6 cellular contexts compared by ENCODE assay signal in genomic region chr1:1470626-1471388, GRCh38. TPM values are rescaled to one million over a fixed set of nuclear protein-coding genes. Genes with fewer than 3 reads are reported as not detected.
DNase-seq lines count a peak whose midpoint lies in the region; ATAC-seq and TF ChIP-seq lines count a peak whose summit lies in the region.

No MANE protein-coding gene starts in this region.

- H2AFZ ChIP-seq in GM23338, result peak overlapping the region; percentile 95; the same call in 1 of the 2 replicates

- peak; percentile 26 for ATAC-seq in GM23338
- peak; percentile 1 for ATAC-seq in activated B cell treated with CpG ODN at 0.5 μM for 24 hours (ENCODE audit: low read depth)
- peak; percentile 41 for ATAC-seq in left colon
- no peak for ATAC-seq in HG03378 (IDR thresholded peaks at IDR 0.05; ENCODE audit: unreplicated experiment)

- CTCF ChIA-PET in activated B cell treated with CpG ODN at 0.5 μM for 24 hours (lab: Charles Lee), result no interaction called here

- H3K9me2 ChIP-seq in GM23338 (ENCODE audit: insufficient read depth), result no peaks in the 10 kb centered on the region

- peaks cover 9% of the 10 kb centered on the region for H4K20me1 ChIP-seq in GM23338 (replicated peaks; ENCODE audit: insufficient read depth)

- H3K27me3 ChIP-seq in GM23338 (ENCODE audit: insufficient read depth), result no peaks in the 10 kb centered on the region

- H3K4me1 Mint-ChIP-seq in GM23338 (peaks cover 8% of the 10 kb centered on the region), activated B cell treated with CpG ODN at 0.5 μM for 24 hours (peaks cover 25% of the 10 kb centered on the region)

- H3K79me2 ChIP-seq in GM23338 (replicated peaks; ENCODE audit: insufficient read depth), result peaks cover 24% of the 10 kb centered on the region

- 0 out of 2 replicates have a peak, but pooled peaks cover 3% of the 10 kb centered on the region for H3K4me1 ChIP-seq in GM23338 (ENCODE audit: insufficient read depth)

- H3K27me3 Mint-ChIP-seq in GM23338 (ENCODE audit: insufficient read depth, low read depth, poor library complexity) (peaks cover 9% of the 10 kb centered on the region), activated B cell treated with CpG ODN at 0.5 μM for 24 hours (no peaks in the 10 kb centered on the region)

- H3F3A ChIP-seq in GM23338 (replicated peaks; ENCODE audit: low read depth), result peaks cover 18% of the 10 kb centered on the region

- TF ChIP-seq CTCF in GM23338 (conservative IDR thresholded peaks at IDR 0.05; ENCODE audit: low read depth in 2 of 2) (no peak), activated B cell treated with CpG ODN at 0.5 μM for 24 hours (IDR thresholded peaks at IDR 0.05) (no peak)

- POLR2A ChIA-PET in activated B cell treated with CpG ODN at 0.5 μM for 24 hours (lab: Charles Lee), result no interaction called here

- H3K4me3 Mint-ChIP-seq in GM23338 (peak overlapping the region; percentile 94), activated B cell treated with CpG ODN at 0.5 μM for 24 hours (peak overlapping the region; percentile 90)

- intact Hi-C loops in activated B cell treated with CpG ODN at 0.5 μM for 24 hours (cut with micrococcal nuclease) (loop anchor here (1.0 to 2.0 kb wide), 6 partner anchors 34 to 144 kb away; partner anchors contain the start of genes AURKAIP1, CCNL2, MIB2 and MRPL20), left colon (cut with DNase I, micrococcal nuclease) (no loop called here)

- H3K4me2 ChIP-seq in GM23338, result peak overlapping the region; percentile 93

- peak overlapping the region; percentile 84 for H3K27ac ChIP-seq in GM23338 (ENCODE audit: low read depth)

- H3K27ac Mint-ChIP-seq in GM23338, result peak overlapping the region; percentile 97
- peak overlapping the region; percentile 82 for H3K27ac Mint-ChIP-seq in activated B cell treated with CpG ODN at 0.5 μM for 24 hours

- no peaks in the 10 kb centered on the region for H3K36me3 ChIP-seq in GM23338 (ENCODE audit: insufficient read depth)

- DNase-seq in GM23338 (ENCODE audit: low spot score) (peak; percentile 49), activated B cell treated with CpG ODN at 0.5 μM for 24 hours (no peak), left colon (peak; percentile 28 to 32), dermis blood vessel endothelial cell (no peak), HCEC 1CT (no peak)

- H3K4me3 ChIP-seq in GM23338, result peak overlapping the region; percentile 83

- no peaks in the 10 kb centered on the region for H3K9me3 Mint-ChIP-seq in GM23338
- peaks cover 3% of the 10 kb centered on the region for H3K9me3 Mint-ChIP-seq in activated B cell treated with CpG ODN at 0.5 μM for 24 hours

- H3K36me3 Mint-ChIP-seq in GM23338 (ENCODE audit: low read depth) (peaks cover 3% of the 10 kb centered on the region; the same call in 2 of the 3 replicates), activated B cell treated with CpG ODN at 0.5 μM for 24 hours (ENCODE audit: low read depth) (peaks cover 3% of the 10 kb centered on the region)

TF ChIP-seq in GM23338, 12 proteins besides CTCF, POLR2A, EP300 and RAD21 (continues in another document):
- TF ChIP-seq POLR2AphosphoS5 (IDR thresholded peaks at IDR 0.05; ENCODE audit: low read depth) (no peak), ZNF114 (CRISPR knock-in tag; IDR thresholded peaks at IDR 0.05) (no peak), CREB1 (CRISPR knock-in tag; IDR thresholded peaks at IDR 0.05; ENCODE audit: low read depth) (no peak), ETS1 (IDR thresholded peaks at IDR 0.05) (no peak), REST (IDR thresholded peaks at IDR 0.05; ENCODE audit: unreplicated experiment) (no peak)

RNA-seq across cellular contexts. Expression of gene ATAD3B, which starts 0.8 kb away (rescaled TPM):
- total RNA-seq in GM23338 (2014; rRNA removed; shearing (Covaris generic)), result 61.4 and 63.4 TPM in 2 replicates
- polyA plus RNA-seq in GM23338 (2016; fragmentation: Nextera tagmentation; extraction: Ambion mirVana), result 32.3 and 37.8 TPM in 2 replicates
- total RNA-seq in activated B cell treated with CpG ODN at 0.5 μM for 24 hours, result 47.4 and 49.5 TPM in 2 replicates
- 10 to 100 TPM; 15.2 to 16.4 TPM for total RNA-seq in left colon
- total RNA-seq in dermis blood vessel endothelial cell, result 15.0 and 21.7 TPM in 2 replicates

RNA-seq across cellular contexts. Expression of gene ATAD3C, which starts 21.3 kb away (rescaled TPM):
- 0.45 and 1.2 TPM in 2 replicates for total RNA-seq in GM23338 (2014; rRNA removed; shearing (Covaris generic))
- 1.1 and 1.3 TPM in 2 replicates for polyA plus RNA-seq in GM23338 (2016; fragmentation: Nextera tagmentation; extraction: Ambion mirVana)
- 0.58 and 0.86 TPM in 2 replicates for total RNA-seq in activated B cell treated with CpG ODN at 0.5 μM for 24 hours
- total RNA-seq in left colon, result under 1 TPM; 0.49 to 0.87 TPM
- total RNA-seq in dermis blood vessel endothelial cell, result 0.17 and 1.5 TPM in 2 replicates

RNA-seq across cellular contexts. Expression of gene VWA1, which starts 35.3 kb away (rescaled TPM):
- 21.9 and 31.5 TPM in 2 replicates for total RNA-seq in GM23338 (2014; rRNA removed; shearing (Covaris generic))
- polyA plus RNA-seq in GM23338 (2016; fragmentation: Nextera tagmentation; extraction: Ambion mirVana), result 7.2 and 7.9 TPM in 2 replicates
- total RNA-seq in activated B cell treated with CpG ODN at 0.5 μM for 24 hours, result not detected in 2 replicates
- total RNA-seq in left colon, result 10 to 100 TPM; 40.1 to 81.5 TPM
- 12.7 and 45.3 TPM in 2 replicates for total RNA-seq in dermis blood vessel endothelial cell

RNA-seq across cellular contexts. Expression of gene ATAD3A, which starts 41.2 kb away (rescaled TPM):
- 71.4 and 80.3 TPM in 2 replicates for total RNA-seq in GM23338 (2014; rRNA removed; shearing (Covaris generic))
- polyA plus RNA-seq in GM23338 (2016; fragmentation: Nextera tagmentation; extraction: Ambion mirVana), result 36.5 and 39.3 TPM in 2 replicates
- total RNA-seq in activated B cell treated with CpG ODN at 0.5 μM for 24 hours, result 26.1 and 32.4 TPM in 2 replicates
- 10 to 100 TPM; 20.7 to 29.6 TPM for total RNA-seq in left colon
- total RNA-seq in dermis blood vessel endothelial cell, result 29.3 and 59.4 TPM in 2 replicates

RNA-seq across cellular contexts. Expression of gene ANKRD65, which starts 49.7 kb away (rescaled TPM):
- 1.7 and 1.8 TPM in 2 replicates for total RNA-seq in GM23338 (2014; rRNA removed; shearing (Covaris generic))
- 1.6 and 2.6 TPM in 2 replicates for polyA plus RNA-seq in GM23338 (2016; fragmentation: Nextera tagmentation; extraction: Ambion mirVana)
- total RNA-seq in activated B cell treated with CpG ODN at 0.5 μM for 24 hours (0.13 TPM in 1 of 2 replicates, not detected in the other), left colon (1 to 10 TPM in 1 of 2 donors, under 1 TPM in 1; 0.76 to 2.7 TPM), dermis blood vessel endothelial cell (0.28 and 0.51 TPM in 2 replicates)

Comparison
In these comparisons a context has a peak if more than half of its experiments do, and no peak if none do; other contexts are left out.
1. DNase-seq: peak in GM23338 (single experiment) and left colon (2 of 2); none in activated B cell treated with CpG ODN at 0.5 μM for 24 hours (single experiment), dermis blood vessel endothelial cell (single experiment) and HCEC 1CT (single experiment).
2. RNA of gene VWA1, which starts 35.3 kb away (total RNA-seq): 40.1 to 81.5 TPM in left colon, 12.7 to 45.3 TPM in dermis blood vessel endothelial cell and 21.9 to 31.5 TPM in GM23338; not detected in activated B cell treated with CpG ODN at 0.5 μM for 24 hours; every median in the first group is over 10 times any median in the second.